ENCODE assay signal across 1 cellular context in the genomic region with DNA sequence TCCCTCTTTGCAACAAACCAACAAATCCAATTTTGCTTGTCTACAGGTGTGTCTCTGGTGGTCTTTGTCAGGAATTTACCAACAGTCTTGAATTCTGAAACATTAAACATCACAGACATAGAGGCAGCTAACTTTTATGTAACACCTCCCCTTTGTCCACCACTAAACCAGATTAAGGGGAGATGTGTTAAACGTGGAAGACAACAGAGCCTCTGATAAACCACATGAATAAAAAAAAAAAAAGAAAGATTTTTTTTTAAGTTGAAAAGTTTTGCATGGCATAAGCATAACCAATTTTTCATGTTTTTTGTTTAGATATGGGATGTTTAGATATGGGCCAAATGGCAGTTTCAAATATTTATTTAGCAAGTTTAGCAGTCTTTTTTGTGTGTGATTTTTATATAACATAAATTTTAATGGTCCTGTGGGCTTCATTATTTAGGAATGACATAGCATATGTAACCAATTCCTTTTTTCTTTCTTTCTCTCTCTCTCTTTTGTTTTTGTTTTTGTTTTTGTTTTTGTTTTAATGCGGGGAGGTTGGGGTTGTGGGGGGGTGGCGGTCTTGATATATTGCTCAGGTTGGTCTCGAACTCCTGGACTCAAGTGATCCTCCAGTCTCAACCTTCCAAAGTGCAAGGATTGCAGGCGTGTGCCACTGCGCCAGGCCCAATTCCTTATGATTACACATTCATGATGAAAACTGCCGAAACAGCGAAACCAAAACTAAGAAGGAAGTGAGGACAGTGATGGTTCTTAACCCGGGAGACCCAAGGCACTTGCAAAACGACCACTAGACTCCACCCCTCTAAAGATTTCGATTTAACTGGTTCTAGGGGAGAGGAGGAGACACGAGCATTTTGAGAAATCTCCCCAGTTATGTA.
A peak's percentile ranks its signal among the peaks of the same experiment; 100 is the strongest.
TF ChIP-seq lines count a peak whose summit lies in the region.

No MANE protein-coding gene starts in this region.

TF ChIP-seq in IMR-90, 13 proteins besides CTCF, POLR2A, EP300 and RAD21 (continued from another document):
- TF ChIP-seq CEBPB (IDR thresholded peaks at IDR 0.05; ENCODE audit: low read depth, low read length) = peak; percentile 40; the same call in 1 of the 2 replicates
- no peak for TF ChIP-seq RCOR1 (IDR thresholded peaks at IDR 0.05; ENCODE audit: insufficient replicate concordance, low read length)
- no peak for TF ChIP-seq MAZ (IDR thresholded peaks at IDR 0.05; ENCODE audit: borderline replicate concordance, low read depth, low read length)
- TF ChIP-seq, protein P1, sequence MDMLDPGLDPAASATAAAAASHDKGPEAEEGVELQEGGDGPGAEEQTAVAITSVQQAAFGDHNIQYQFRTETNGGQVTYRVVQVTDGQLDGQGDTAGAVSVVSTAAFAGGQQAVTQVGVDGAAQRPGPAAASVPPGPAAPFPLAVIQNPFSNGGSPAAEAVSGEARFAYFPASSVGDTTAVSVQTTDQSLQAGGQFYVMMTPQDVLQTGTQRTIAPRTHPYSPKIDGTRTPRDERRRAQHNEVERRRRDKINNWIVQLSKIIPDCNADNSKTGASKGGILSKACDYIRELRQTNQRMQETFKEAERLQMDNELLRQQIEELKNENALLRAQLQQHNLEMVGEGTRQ (IDR thresholded peaks at IDR 0.05; ENCODE audit: low read depth, low read length) = no peak
- no peak for TF ChIP-seq CHD1 (IDR thresholded peaks at IDR 0.05; ENCODE audit: low read depth, low read length)
- no peak for TF ChIP-seq FOS (IDR thresholded peaks at IDR 0.05; ENCODE audit: low read depth, low read length)
